10 cellular contexts compared by ENCODE assay signal in genomic region chr1:179083533-179083932, GRCh38. TPM values are rescaled to one million over a fixed set of nuclear protein-coding genes. Genes with fewer than 3 reads are reported as not detected.
DNase-seq lines count a peak whose midpoint lies in the region; ATAC-seq, FAIRE-seq and TF ChIP-seq lines count a peak whose summit lies in the region.
"Had no signal": no experiment of that assay in that cellular context is flagged by ENCODE, and none has a peak within 500 bp of the region (broad histone marks: within the 10 kb centered on the region; RNA-seq: fewer than 3 reads in every experiment).

No MANE protein-coding gene starts in this region.

- TF ChIP-seq POLR2A in HepG2 (IDR thresholded peaks at IDR 0.05; ENCODE audit: insufficient read depth in 1 of 2, low read depth in 2 of 2, low read length in 2 of 2), result no peak
- no peak for TF ChIP-seq POLR2A in right lobe of liver (IDR thresholded peaks at IDR 0.05)
- TF ChIP-seq POLR2A in transverse colon (IDR thresholded peaks at IDR 0.05), result no peak

- no peaks in the 10 kb centered on the region for H3K9me3 ChIP-seq in HepG2 (ENCODE audit: low read length)
- H3K9me3 ChIP-seq in right lobe of liver, result no peaks in the 10 kb centered on the region
- H3K9me3 ChIP-seq in transverse colon, result no peaks in the 10 kb centered on the region

- H3K36me3 Mint-ChIP-seq in brain, result peaks cover 14% of the 10 kb centered on the region

- H3K79me2 ChIP-seq in HepG2 (ENCODE audit: insufficient read depth, low read length), result peaks cover 16% of the 10 kb centered on the region

- TF ChIP-seq CTCF in HepG2 (CRISPR knock-in tag; IDR thresholded peaks at IDR 0.05) (no peak), right lobe of liver (IDR thresholded peaks at IDR 0.05) (no peak), brain (conservative IDR thresholded peaks at IDR 0.05) (no peak), transverse colon (IDR thresholded peaks at IDR 0.05) (no peak)

- H3K36me3 ChIP-seq in HepG2 (replicated peaks in 1 of 2; ENCODE audit: control insufficient read depth in 1 of 2, insufficient read depth in 2 of 2, low read length in 2 of 2), result peaks cover 1 to 8% of the 10 kb centered on the region in 2 experiments; a peak in 2 of 5 replicates
- peaks cover 0 to 4% (median 0%) of the 10 kb centered on the region in 4 donors for H3K36me3 ChIP-seq in right lobe of liver
- H3K36me3 ChIP-seq in transverse colon, result peaks cover 0 to 6% (median 0%) of the 10 kb centered on the region in 4 donors

- H3K27me3 Mint-ChIP-seq in brain, result peaks cover 8% of the 10 kb centered on the region

- POLR2A ChIA-PET in HepG2 (lab: Yijun Ruan, JAX), result interaction anchor here (1.2 to 3.2 kb wide), 2 partner anchors 8 to 282 kb away, joined by 6 to 20 read pairs; partner anchors contain the start of gene AXDND1

- H3K4me2 ChIP-seq in HepG2 (ENCODE audit: low read depth, low read length), result peak overlapping the region; percentile 96

- BruUV-seq in HepG2 (replicated peaks; lab: Mats Ljungman, UMichigan), result no TSS peak

- TF ChIP-seq EP300 in HepG2 (IDR thresholded peaks at IDR 0.05; ENCODE audit: low read depth in 2 of 2, low read length in 2 of 2) (no peak), HepG2 (CRISPR knock-in tag; IDR thresholded peaks at IDR 0.05; ENCODE audit: borderline replicate concordance) (no peak), transverse colon (IDR thresholded peaks at IDR 0.05; ENCODE audit: low read depth) (no peak)

- H3K27ac Mint-ChIP-seq in brain, result peak overlapping the region; percentile 22 to 81 (median 47)

- 89% methylated on average over 7 of the region's 8 CpGs for WGBS in HepG2 (ENCODE audit: low lambda C conversion rate)
- WGBS in right lobe of liver (ENCODE audit: insufficient coverage, low coverage, low lambda C conversion rate, missing lambda C conversion rate), result no CpG with 5 or more reads among the region's 8 CpGs
- 44 to 86% methylated on average over 1 to 8 of the region's 8 CpGs for WGBS in transverse colon (ENCODE audit: low coverage in 1 of 2), 2 donors

- H3K27me3 ChIP-seq in HepG2 (ENCODE audit: control insufficient read depth in 1 of 2, insufficient read depth in 2 of 2, low read length in 2 of 2) (no peaks in the 10 kb centered on the region), right lobe of liver (no peaks in the 10 kb centered on the region), transverse colon (no peaks in the 10 kb centered on the region)

- no peak for ATAC-seq in HepG2
- ATAC-seq in right lobe of liver, result no peak
- no peak for ATAC-seq in HG02870 (IDR thresholded peaks at IDR 0.05; ENCODE audit: unreplicated experiment)
- ATAC-seq in GM18873 (IDR thresholded peaks at IDR 0.05; ENCODE audit: low FRiP score, unreplicated experiment), result no peak

- DNase-seq in HepG2 (ENCODE audit: low spot score) (no peak), right lobe of liver (no peak), NAMALWA (ENCODE audit: low spot score) (peak; percentile 87), transverse colon (peak; percentile 25), kidney glomerular epithelial cell (lab: John Stamatoyannopoulos, UW) (no peak)
- DNase-seq: NCI-H1436 treated with DMSO at 0.1 percent for 48 hours had no signal

- H3K4me3 Mint-ChIP-seq in brain, result peak overlapping the region; percentile 68 to 97 (median 89)

- intact Hi-C loops in HepG2 (cut with micrococcal nuclease; ENCODE audit: unreplicated experiment), result no loop called here
- intact Hi-C loops in right lobe of liver (cut with DNase I), result no loop called here
- intact Hi-C loops in transverse colon (cut with DNase I; ENCODE audit: low total_unique reads), result loop anchor here (5.0 kb wide), 1 partner anchor 284 kb away; the partner anchor contains the start of gene AXDND1

- CTCF ChIA-PET in HepG2 (lab: Yijun Ruan, JAX; ENCODE audit: low intra/inter-chr PET ratio, low total read pairs), result no interaction called here

- H4K20me1 ChIP-seq in HepG2 (ENCODE audit: insufficient read depth, low read length), result no peaks in the 10 kb centered on the region

- no peak for TF ChIP-seq RAD21 in HepG2 (CRISPR knock-in tag; IDR thresholded peaks at IDR 0.05)

- peak overlapping the region; percentile 34; the same call in 1 of the 2 replicates for H3K9ac ChIP-seq in HepG2 (ENCODE audit: insufficient read depth, low read depth, low read length)

- no peak overlapping the region for H2AFZ ChIP-seq in HepG2 (ENCODE audit: low read length)

- H3K27ac ChIP-seq in HepG2 (ENCODE audit: extremely low read length, insufficient read depth, low read length) (no peak overlapping the region), right lobe of liver (no peak overlapping the region), transverse colon (peak overlapping the region in 3 of 4 donors; percentile 8 to 94 (median 13))
- H3K27ac ChIP-seq: SK-N-MC had no signal

- in situ Hi-C loops in HepG2 (cut with HindIII; ENCODE audit: extremely low pct_ligation_motif_present, low pct_unique_long_range_greater_than_20kb), result loop anchor here (10.0 kb wide), 1 partner anchor 281 kb away; the partner anchor contains the start of gene AXDND1
- in situ Hi-C loops in transverse colon (cut with MboI; ENCODE audit: low pct_ligation_motif_present in 1 of 4, low pct_unique_long_range_greater_than_20kb in 1 of 4, low sequenced_read_pairs in 3 of 4), result loop anchor here in 1 of 4 donors (25.0 kb wide), 1 partner anchor 279 kb away; the partner anchor contains the start of gene AXDND1

- H3K4me1 ChIP-seq in HepG2 (ENCODE audit: insufficient read depth, low read length) (peaks cover 39% of the 10 kb centered on the region), right lobe of liver (peaks cover 0 to 13% (median 8%) of the 10 kb centered on the region in 4 donors), transverse colon (peaks cover 6 to 30% (median 22%) of the 10 kb centered on the region in 4 donors)

- H3K4me3 ChIP-seq in HepG2 (replicated peaks in 1 of 3; ENCODE audit: insufficient read depth in 1 of 3, low read depth in 2 of 3, low read length in 3 of 3) (peak overlapping the region in 1 of 3 experiments; percentile 86; a peak in 1 of 6 replicates), right lobe of liver (peak overlapping the region in 1 of 3 donors; percentile 98), transverse colon (no peak overlapping the region)

- FAIRE-seq in HepG2 (lab: Jason Lieb, UNC), result no peak

- H3K9me3 Mint-ChIP-seq in brain, result no peaks in the 10 kb centered on the region

- H3K4me1 Mint-ChIP-seq in brain, result peaks cover 26% of the 10 kb centered on the region

RNA-seq across cellular contexts. Expression of gene TOR3A, which starts 1.7 kb away (rescaled TPM):
- total RNA-seq in HepG2 (2016; rRNA removed; fragmentation: Illumina TruSeq; extraction: Trizol), result 21.2 and 28.4 TPM in 2 replicates
- total RNA-seq in HepG2 (2016; cell fraction: cytosol; rRNA removed; fragmentation: Illumina TruSeq; extraction: Trizol; ENCODE audit: low read depth), result 7.9 and 11.8 TPM in 2 replicates
- total RNA-seq in HepG2 (2016; cell fraction: insoluble cytoplasmic fraction; rRNA removed; fragmentation: Illumina TruSeq; extraction: Trizol), result 19.8 and 28.6 TPM in 2 replicates
- 19.8 and 22.1 TPM in 2 replicates for total RNA-seq in HepG2 (2016; cell fraction: membrane; rRNA removed; fragmentation: Illumina TruSeq; extraction: Trizol)
- total RNA-seq in HepG2 (2016; cell fraction: nucleus; rRNA removed; fragmentation: Illumina TruSeq; extraction: Trizol), result 31.0 and 31.1 TPM in 2 replicates
- polyA plus RNA-seq in HepG2 (2011; rRNA removed), result 14.7 and 19.0 TPM in 2 replicates
- 13.8 and 15.5 TPM in 2 replicates for polyA plus RNA-seq in HepG2 (2011; cell fraction: cytosol; rRNA removed)
- 14.5 and 18.5 TPM in 2 replicates for polyA plus RNA-seq in HepG2 (2011; cell fraction: nucleus; rRNA removed)
- 19.9 and 27.3 TPM in 2 replicates for polyA plus RNA-seq in HepG2 (2012)
- 9.2 and 13.1 TPM in 2 replicates for polyA plus RNA-seq in HepG2 (2016; cell fraction: cytosol; fragmentation: Illumina TruSeq; extraction: Trizol; ENCODE audit: low read depth)
- 22.9 and 23.5 TPM in 2 replicates for polyA plus RNA-seq in HepG2 (2016; cell fraction: insoluble cytoplasmic fraction; fragmentation: Illumina TruSeq; extraction: Trizol; ENCODE audit: low read depth)
- polyA plus RNA-seq in HepG2 (2016; cell fraction: membrane; fragmentation: Illumina TruSeq; extraction: Trizol; ENCODE audit: low read depth), result 16.3 and 19.2 TPM in 2 replicates
- polyA plus RNA-seq in HepG2 (2016; cell fraction: nucleus; fragmentation: Illumina TruSeq; extraction: Trizol; ENCODE audit: insufficient read depth, low read depth), result 57.8 and 63.2 TPM in 2 replicates
- 37.3 and 96.0 TPM in 2 replicates for polyA minus RNA-seq in HepG2 (2011; rRNA and poly(A)+ RNA removed; ENCODE audit: low replicate concordance)
- polyA minus RNA-seq in HepG2 (2011; cell fraction: cytosol; rRNA and poly(A)+ RNA removed), result 9.6 and 11.3 TPM in 2 replicates
- 7.3 and 11.7 TPM in 2 replicates for polyA minus RNA-seq in HepG2 (2011; cell fraction: nucleus; rRNA and poly(A)+ RNA removed)
- total RNA-seq in right lobe of liver, result 10 to 100 TPM in 4 of 6 experiments, 1 to 10 TPM in 2; 4.7 to 52.8 (median 13.1) TPM
- polyA plus RNA-seq in brain (ENCODE audit: insufficient read depth, low read depth, low replicate concordance), result 23.4 TPM
- 100 to 1,000 TPM in 1 of 4 donors, 10 to 100 TPM in 3; 66.2 to 308 (median 72.7) TPM for total RNA-seq in transverse colon

RNA-seq across cellular contexts. Expression of gene FAM20B, which starts 57.8 kb away (rescaled TPM):
- 26.9 and 34.3 TPM in 2 replicates for total RNA-seq in HepG2 (2016; rRNA removed; fragmentation: Illumina TruSeq; extraction: Trizol)
- total RNA-seq in HepG2 (2016; cell fraction: cytosol; rRNA removed; fragmentation: Illumina TruSeq; extraction: Trizol; ENCODE audit: low read depth), result 17.9 and 21.4 TPM in 2 replicates
- 29.6 and 30.0 TPM in 2 replicates for total RNA-seq in HepG2 (2016; cell fraction: insoluble cytoplasmic fraction; rRNA removed; fragmentation: Illumina TruSeq; extraction: Trizol)
- total RNA-seq in HepG2 (2016; cell fraction: membrane; rRNA removed; fragmentation: Illumina TruSeq; extraction: Trizol), result 27.6 and 35.5 TPM in 2 replicates
- 19.6 and 20.8 TPM in 2 replicates for total RNA-seq in HepG2 (2016; cell fraction: nucleus; rRNA removed; fragmentation: Illumina TruSeq; extraction: Trizol)
- 13.4 and 13.8 TPM in 2 replicates for polyA plus RNA-seq in HepG2 (2011; rRNA removed)
- polyA plus RNA-seq in HepG2 (2011; cell fraction: cytosol; rRNA removed), result 10.4 and 13.6 TPM in 2 replicates
- polyA plus RNA-seq in HepG2 (2011; cell fraction: nucleus; rRNA removed), result 4.9 and 6.1 TPM in 2 replicates
- 15.3 and 18.2 TPM in 2 replicates for polyA plus RNA-seq in HepG2 (2012)
- 4.5 and 5.0 TPM in 2 replicates for polyA plus RNA-seq in HepG2 (2016; cell fraction: cytosol; fragmentation: Illumina TruSeq; extraction: Trizol; ENCODE audit: low read depth)
- 22.3 and 22.7 TPM in 2 replicates for polyA plus RNA-seq in HepG2 (2016; cell fraction: insoluble cytoplasmic fraction; fragmentation: Illumina TruSeq; extraction: Trizol; ENCODE audit: low read depth)
- polyA plus RNA-seq in HepG2 (2016; cell fraction: membrane; fragmentation: Illumina TruSeq; extraction: Trizol; ENCODE audit: low read depth), result 15.3 and 16.4 TPM in 2 replicates
- 19.1 and 20.1 TPM in 2 replicates for polyA plus RNA-seq in HepG2 (2016; cell fraction: nucleus; fragmentation: Illumina TruSeq; extraction: Trizol; ENCODE audit: insufficient read depth, low read depth)
- polyA minus RNA-seq in HepG2 (2011; rRNA and poly(A)+ RNA removed; ENCODE audit: low replicate concordance), result 35.0 and 64.9 TPM in 2 replicates
- 19.3 and 22.5 TPM in 2 replicates for polyA minus RNA-seq in HepG2 (2011; cell fraction: cytosol; rRNA and poly(A)+ RNA removed)
- 13.1 and 15.4 TPM in 2 replicates for polyA minus RNA-seq in HepG2 (2011; cell fraction: nucleus; rRNA and poly(A)+ RNA removed)
- total RNA-seq in right lobe of liver, result 10 to 100 TPM; 14.7 to 19.6 (median 17.1) TPM
- polyA plus RNA-seq in brain (ENCODE audit: insufficient read depth, low read depth, low replicate concordance), result 21.2 TPM
- 10 to 100 TPM; 10.8 to 24.9 (median 17.5) TPM for total RNA-seq in transverse colon

Comparison
In these comparisons a context has a peak if more than half of its experiments do, and no peak if none do; other contexts are left out.
1. DNase-seq: peak in NAMALWA (single experiment) and transverse colon (single experiment); none in HepG2 (single experiment), right lobe of liver (0 of 3) and kidney glomerular epithelial cell (single experiment).
2. H3K27ac ChIP-seq: peak in transverse colon (3 of 4); none in HepG2 (single experiment) and right lobe of liver (0 of 3).